1 cellular context compared by ENCODE assay signal in the genomic region with DNA sequence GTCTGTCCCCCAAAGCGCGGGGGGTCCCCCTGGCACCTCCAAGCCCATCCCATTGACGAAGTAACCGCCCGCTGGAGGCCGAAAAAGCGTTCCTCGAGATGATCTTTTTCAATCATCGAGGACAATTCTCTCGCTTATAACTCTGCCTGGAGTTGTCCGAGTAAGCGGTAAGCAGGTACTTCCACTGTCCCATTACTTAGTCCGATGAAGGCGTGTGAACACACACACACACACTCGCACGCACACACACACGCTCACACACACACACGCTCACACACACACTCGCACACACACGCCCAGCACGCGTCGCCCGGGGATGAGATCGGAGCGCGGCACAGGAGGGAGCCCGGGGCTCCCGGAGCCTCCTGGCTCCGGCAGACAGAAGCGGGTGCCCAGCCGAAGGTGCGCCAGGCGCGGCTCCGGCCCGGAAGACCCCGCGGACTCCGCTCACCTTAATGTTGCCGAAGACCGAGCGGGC.
TF ChIP-seq lines count a peak whose summit lies in the region.

No MANE protein-coding gene starts in this region.

TF ChIP-seq in IMR-90, 13 proteins besides CTCF, POLR2A, EP300 and RAD21:
- TF ChIP-seq CEBPB (IDR thresholded peaks at IDR 0.05; ENCODE audit: low read depth, low read length) (no peak), NFE2L2 (IDR thresholded peaks at IDR 0.05; ENCODE audit: low read depth, low read length) (no peak), FOS (IDR thresholded peaks at IDR 0.05; ENCODE audit: low read depth, low read length) (no peak), MAZ (IDR thresholded peaks at IDR 0.05; ENCODE audit: borderline replicate concordance, low read depth, low read length) (no peak), USF2 (IDR thresholded peaks at IDR 0.05; ENCODE audit: low read depth, low read length) (no peak), SMC3 (IDR thresholded peaks at IDR 0.05; ENCODE audit: low read depth, low read length) (no peak), ELK1 (IDR thresholded peaks at IDR 0.05; ENCODE audit: borderline replicate concordance, low read depth, low read length) (no peak), MXI1 (IDR thresholded peaks at IDR 0.05; ENCODE audit: borderline replicate concordance, low read depth, low read length) (no peak), MAFK (IDR thresholded peaks at IDR 0.05; ENCODE audit: low read depth, low read length) (no peak), RFX5 (IDR thresholded peaks at IDR 0.05; ENCODE audit: low read depth, low read length) (no peak), CHD1 (IDR thresholded peaks at IDR 0.05; ENCODE audit: low read depth, low read length) (no peak)
TF ChIP-seq in IMR-90: peak in this region for 0.
